In genomic region chr21:37208056-37208705, GRCh38 we compare ENCODE assay signal across 8 cellular contexts. TPM values are rescaled to one million over a fixed set of nuclear protein-coding genes. Genes with fewer than 3 reads are reported as not detected.
DNase-seq lines count a peak whose midpoint lies in the region; ATAC-seq and TF ChIP-seq lines count a peak whose summit lies in the region.

No MANE protein-coding gene starts in this region.

- no peak overlapping the region for H3K4me3 ChIP-seq in HAP-1

- peaks cover 2 to 3% of the 10 kb centered on the region in 2 donors for H3K9me3 Mint-ChIP-seq in activated T-cell treated with anti-CD3 and anti-CD28 coated beads, Interleukin-2, amount 50 U/mL, for 72 hours
- H3K9me3 Mint-ChIP-seq in stimulated activated memory B cell treated with anti-CD40 and anti-IgM and Interleukin-4, amounts not matched to agents 10 μg/mL and 1 μg/mL and 100 μg/mL, for 72 hours, result peaks cover 3% of the 10 kb centered on the region

- H3K4me1 Mint-ChIP-seq in activated T-cell treated with anti-CD3 and anti-CD28 coated beads, Interleukin-2, amount 50 U/mL, for 72 hours (ENCODE audit: low read depth), result peaks cover 24% of the 10 kb centered on the region
- peaks cover 44% of the 10 kb centered on the region for H3K4me1 Mint-ChIP-seq in stimulated activated memory B cell treated with anti-CD40 and anti-IgM and Interleukin-4, amounts not matched to agents 10 μg/mL and 1 μg/mL and 100 μg/mL, for 72 hours

- no peaks in the 10 kb centered on the region for H3K4me1 ChIP-seq in HAP-1

- peak; percentile 26 for ATAC-seq in GM19468 (IDR thresholded peaks at IDR 0.05; ENCODE audit: extremely low read depth, unreplicated experiment)
- peak; percentile 49 for ATAC-seq in HG03571 (IDR thresholded peaks at IDR 0.05; ENCODE audit: unreplicated experiment)
- peak; percentile 74 to 86 for ATAC-seq in activated T-cell treated with anti-CD3 and anti-CD28 coated beads, Interleukin-2, amount 50 U/mL, for 72 hours (replicated peaks in 1 of 2)
- ATAC-seq in stimulated activated memory B cell treated with anti-CD40 and anti-IgM and Interleukin-4, amounts not matched to agents 10 μg/mL and 1 μg/mL and 100 μg/mL, for 72 hours, result peak; percentile 88

- peak overlapping the region; percentile 69 for H3K27ac Mint-ChIP-seq in activated T-cell treated with anti-CD3 and anti-CD28 coated beads, Interleukin-2, amount 50 U/mL, for 72 hours
- peak overlapping the region; percentile 86 for H3K27ac Mint-ChIP-seq in stimulated activated memory B cell treated with anti-CD40 and anti-IgM and Interleukin-4, amounts not matched to agents 10 μg/mL and 1 μg/mL and 100 μg/mL, for 72 hours

- in situ Hi-C loops in HAP-1 (cut with MboI; ENCODE audit: low sequenced_read_pairs), result no loop called here

- H3K27me3 ChIP-seq in HAP-1 (ENCODE audit: low read depth), result no peaks in the 10 kb centered on the region

- DNase-seq in GM10266 (ENCODE audit: extremely low spot score), result peak; percentile 72
- peak; percentile 35 to 42 for DNase-seq in activated T-cell treated with anti-CD3 and anti-CD28 coated beads, Interleukin-2, amount 50 U/mL, for 72 hours
- peak; percentile 72 for DNase-seq in inferior parietal cortex (ENCODE audit: extremely low spot score)
- DNase-seq in NCI-H2196 (lab: John Stamatoyannopoulos, UW; ENCODE audit: unreplicated experiment), result no peak
- no peak for DNase-seq in HAP-1 (ENCODE audit: low spot score in 2 of 2)

- H3K4me3 Mint-ChIP-seq in activated T-cell treated with anti-CD3 and anti-CD28 coated beads, Interleukin-2, amount 50 U/mL, for 72 hours, result peak overlapping the region; percentile 52 to 72
- peak overlapping the region; percentile 75 for H3K4me3 Mint-ChIP-seq in stimulated activated memory B cell treated with anti-CD40 and anti-IgM and Interleukin-4, amounts not matched to agents 10 μg/mL and 1 μg/mL and 100 μg/mL, for 72 hours

- no peak for TF ChIP-seq CTCF in GM10266 (IDR thresholded peaks at IDR 0.05; ENCODE audit: control insufficient read depth, insufficient read depth, low read depth, missing control alignments)

- H3K27me3 Mint-ChIP-seq in activated T-cell treated with anti-CD3 and anti-CD28 coated beads, Interleukin-2, amount 50 U/mL, for 72 hours (ENCODE audit: low read depth), result no peaks in the 10 kb centered on the region
- no peaks in the 10 kb centered on the region for H3K27me3 Mint-ChIP-seq in stimulated activated memory B cell treated with anti-CD40 and anti-IgM and Interleukin-4, amounts not matched to agents 10 μg/mL and 1 μg/mL and 100 μg/mL, for 72 hours

- H3K36me3 ChIP-seq in HAP-1 (replicated peaks), result no peaks in the 10 kb centered on the region

- H3K36me3 Mint-ChIP-seq in activated T-cell treated with anti-CD3 and anti-CD28 coated beads, Interleukin-2, amount 50 U/mL, for 72 hours (ENCODE audit: insufficient read depth in 2 of 2), result peaks cover 0 to 1% of the 10 kb centered on the region in 2 donors
- H3K36me3 Mint-ChIP-seq in stimulated activated memory B cell treated with anti-CD40 and anti-IgM and Interleukin-4, amounts not matched to agents 10 μg/mL and 1 μg/mL and 100 μg/mL, for 72 hours, result peaks cover 10% of the 10 kb centered on the region

- H3K9me3 ChIP-seq in HAP-1, result peaks cover 4% of the 10 kb centered on the region; the same call in 1 of the 2 replicates

RNA-seq across cellular contexts. Expression of gene VPS26C, which starts 59.0 kb away (rescaled TPM):
- 10 to 100 TPM; 70.5 to 74.7 TPM for total RNA-seq in activated T-cell treated with anti-CD3 and anti-CD28 coated beads, Interleukin-2, amount 50 U/mL, for 72 hours

Comparison
In these comparisons a context has a peak if more than half of its experiments do, and no peak if none do; other contexts are left out.
1. DNase-seq: peak in GM10266 (single experiment), activated T-cell treated with anti-CD3 and anti-CD28 coated beads, Interleukin-2, amount 50 U/mL, for 72 hours (2 of 2) and inferior parietal cortex (single experiment); none in NCI-H2196 (single experiment) and HAP-1 (0 of 2).
2. ATAC-seq: peak in every context shown above with its lines; median percentile 88 in stimulated activated memory B cell treated with anti-CD40 and anti-IgM and Interleukin-4, amounts not matched to agents 10 μg/mL and 1 μg/mL and 100 μg/mL, for 72 hours; 80 in activated T-cell treated with anti-CD3 and anti-CD28 coated beads, Interleukin-2, amount 50 U/mL, for 72 hours; 49 in HG03571; 26 in GM19468.